In genomic region chr10:30392564-30392990, GRCh38 we compare ENCODE assay signal across 8 cellular contexts. TPM values are rescaled to one million over a fixed set of nuclear protein-coding genes. Genes with fewer than 3 reads are reported as not detected.
DNase-seq lines count a peak whose midpoint lies in the region; ATAC-seq, FAIRE-seq and TF ChIP-seq lines count a peak whose summit lies in the region.

No MANE protein-coding gene starts in this region.

- H3K9ac ChIP-seq in K562 (ENCODE audit: insufficient read depth in 1 of 2, low read depth in 2 of 2, low read length in 2 of 2): peak overlapping the region in 1 of 2 experiments; percentile 84; a peak in 2 of 4 replicates
- H3K9ac ChIP-seq in smooth muscle cell (ENCODE audit: low read depth): no peak overlapping the region

- in situ Hi-C loops in K562 (cut with MboI): loop anchor here (5.0 to 10.0 kb wide), 2 partner anchors 142 to 190 kb away; no protein-coding TSS in a partner anchor

- peak; percentile 34 for DNase-seq in NCI-H1105 (lab: John Stamatoyannopoulos, UW)
- peak; percentile 71 for DNase-seq in UCSD-AML1 (lab: John Stamatoyannopoulos, UW; ENCODE audit: unreplicated experiment)
- peak; percentile 82 to 88 (median 88) for DNase-seq in K562 (ENCODE audit: extremely low read depth in 1 of 4, low spot score in 3 of 4)
- DNase-seq in iPS-NIHi11 (ENCODE audit: low spot score): peak; percentile 94
- DNase-seq in smooth muscle cell (lab: John Stamatoyannopoulos, UW; ENCODE audit: unreplicated experiment): peak; percentile 23
- no peak for DNase-seq in cortex of kidney (lab: John Stamatoyannopoulos, UW)

- no peak for TF ChIP-seq POLR2A in K562 (conservative IDR thresholded peaks at IDR 0.05)

- intact Hi-C loops in K562 (cut with micrococcal nuclease): loop anchor here (1.0 kb wide), 2 partner anchors 142 to 199 kb away; no protein-coding TSS in a partner anchor

- H3K9me1 ChIP-seq in K562 (ENCODE audit: control insufficient read depth, insufficient read depth, low read length): no peaks in the 10 kb centered on the region

- no peaks in the 10 kb centered on the region for H3K79me2 ChIP-seq in K562 (ENCODE audit: control insufficient read depth, insufficient read depth, low read length)
- H3K79me2 ChIP-seq in smooth muscle cell (ENCODE audit: low read depth): no peaks in the 10 kb centered on the region

- no peaks in the 10 kb centered on the region for H4K20me1 ChIP-seq in K562 (replicated peaks; ENCODE audit: control insufficient read depth, insufficient read depth, low read length)
- H4K20me1 ChIP-seq in smooth muscle cell (ENCODE audit: low read depth): no peaks in the 10 kb centered on the region

- peaks cover 12 to 16% of the 10 kb centered on the region in 2 experiments for H3K4me1 ChIP-seq in K562 (replicated peaks in 1 of 2; ENCODE audit: control insufficient read depth in 2 of 2, insufficient read depth in 2 of 2, low read length in 2 of 2)
- no peaks in the 10 kb centered on the region for H3K4me1 ChIP-seq in smooth muscle cell (ENCODE audit: low read depth)

- H3K36me3 ChIP-seq in K562 (ENCODE audit: control insufficient read depth, insufficient read depth, low read length) (no peaks in the 10 kb centered on the region), smooth muscle cell (ENCODE audit: low read depth) (no peaks in the 10 kb centered on the region)

- peak overlapping the region; percentile 74 for H2AFZ ChIP-seq in K562 (ENCODE audit: low read depth, low read length)
- H2AFZ ChIP-seq in smooth muscle cell (ENCODE audit: low read depth): no peak overlapping the region

- H3F3A ChIP-seq in smooth muscle cell (ENCODE audit: low read depth): no peaks in the 10 kb centered on the region

- peak; percentile 99 for TF ChIP-seq CTCF in GM12872 (IDR thresholded peaks at IDR 0.05; ENCODE audit: insufficient read depth, low read depth, low read length)
- peak; percentile 78 to 90 (median 88) for TF ChIP-seq CTCF in K562 (IDR thresholded peaks at IDR 0.05 in 2 of 3, conservative IDR thresholded peaks at IDR 0.05 in 1 of 3; ENCODE audit: insufficient read depth in 2 of 3, low read depth in 1 of 3, low read length in 3 of 3)
- TF ChIP-seq CTCF in smooth muscle cell (IDR thresholded peaks at IDR 0.05; ENCODE audit: borderline replicate concordance, insufficient read depth, poor library complexity, severe bottlenecking): peak; percentile 93

- TF ChIP-seq RAD21 in K562 (CRISPR knock-in tag; conservative IDR thresholded peaks at IDR 0.05 in 1 of 2, IDR thresholded peaks at IDR 0.05 in 1 of 2): peak; percentile 91 to 95

- POLR2A ChIA-PET in K562 (lab: Yijun Ruan, JAX): interaction anchor here (1.1 kb wide), 1 partner anchor 194 kb away, joined by 3 read pairs; no protein-coding TSS in a partner anchor

- BruUV-seq in K562 (replicated peaks; lab: Mats Ljungman, UMichigan): no TSS peak

- CTCF ChIA-PET in K562 (lab: Yijun Ruan, JAX; ENCODE audit: low intra/inter-chr PET ratio): interaction anchor here (0.7 to 4.1 kb wide), 4 partner anchors 23 to 247 kb away, joined by 3 to 32 read pairs (median 9); no protein-coding TSS in a partner anchor

- no peaks in the 10 kb centered on the region for H3K27me3 ChIP-seq in K562 (ENCODE audit: control insufficient read depth in 2 of 2, insufficient read depth in 2 of 2, low read length in 2 of 2)
- H3K27me3 ChIP-seq in smooth muscle cell (ENCODE audit: low read depth): no peaks in the 10 kb centered on the region

- FAIRE-seq in K562 (lab: Jason Lieb, UNC): peak; percentile 73

- H3K27ac ChIP-seq in K562 (ENCODE audit: extremely low read depth, low read depth, low read length): no peak overlapping the region
- no peak overlapping the region for H3K27ac ChIP-seq in smooth muscle cell (ENCODE audit: low read depth)

- H3K4me3 ChIP-seq in K562 (no peak overlapping the region), smooth muscle cell (no peak overlapping the region)

- H3K4me2 ChIP-seq in K562 (ENCODE audit: insufficient read depth, low read length) (peak overlapping the region; percentile 80), smooth muscle cell (peak overlapping the region; percentile 22)

- no peaks in the 10 kb centered on the region for H3K9me3 ChIP-seq in K562 (replicated peaks; ENCODE audit: control insufficient read depth, insufficient read depth, low read depth, low read length)
- no peaks in the 10 kb centered on the region for H3K9me3 ChIP-seq in smooth muscle cell (replicated peaks; ENCODE audit: low read depth)

- ATAC-seq in HG02571 (IDR thresholded peaks at IDR 0.05; ENCODE audit: unreplicated experiment) (peak; percentile 91), K562 (peak; percentile 99)

- no peak for TF ChIP-seq EP300 in K562 (IDR thresholded peaks at IDR 0.05; ENCODE audit: low read length)

- 8% methylated on average over 17 of the region's 17 CpGs for WGBS in K562 (ENCODE audit: insufficient coverage, low coverage, missing lambda C conversion rate)
- WGBS in smooth muscle cell (ENCODE audit: low lambda C conversion rate): 27% methylated on average over 17 of the region's 17 CpGs

TF ChIP-seq in K562, 482 proteins besides CTCF, POLR2A, EP300 and RAD21 (continues in another document):
- TF ChIP-seq NFXL1 (CRISPR knock-in tag; IDR thresholded peaks at IDR 0.05) (no peak), CREM (IDR thresholded peaks at IDR 0.05; ENCODE audit: low read depth) (no peak), ZNF146 (CRISPR knock-in tag; IDR thresholded peaks at IDR 0.05; ENCODE audit: unreplicated experiment) (no peak), FOXJ3 (CRISPR knock-in tag; IDR thresholded peaks at IDR 0.05) (no peak), ETV1 (tag; conservative IDR thresholded peaks at IDR 0.05; ENCODE audit: low read depth) (0 out of 2 replicates have a peak, but pooled peaks have one; percentile 20), NR4A1 (CRISPR knock-in tag; IDR thresholded peaks at IDR 0.05) (no peak), NR4A1 (tag; IDR thresholded peaks at IDR 0.05) (no peak), ZNF384 (IDR thresholded peaks at IDR 0.05; ENCODE audit: low read depth, low read length) (no peak), GATAD2A (IDR thresholded peaks at IDR 0.05) (no peak), ZNF76 (CRISPR knock-in tag; IDR thresholded peaks at IDR 0.05; ENCODE audit: borderline replicate concordance) (no peak), SMARCA5 (IDR thresholded peaks at IDR 0.05) (no peak), ESRRA (IDR thresholded peaks at IDR 0.05; ENCODE audit: borderline replicate concordance, low read depth) (no peak), SPI1 (IDR thresholded peaks at IDR 0.05; ENCODE audit: borderline replicate concordance, low read depth, low read length) (0 out of 2 replicates have a peak, but pooled peaks have one; percentile 2)

RNA-seq across cellular contexts. Expression of gene MAP3K8, which starts 41.4 kb away (rescaled TPM):
- total RNA-seq in K562 (2011; cell fraction: chromatin; rRNA removed; ENCODE audit: low replicate concordance): 21.7 and 52.3 TPM in 2 replicates
- total RNA-seq in K562 (2011; cell fraction: nucleolus; rRNA removed): 13.8 and 18.8 TPM in 2 replicates
- total RNA-seq in K562 (2011; cell fraction: nucleoplasm; rRNA removed): 19.1 and 23.8 TPM in 2 replicates
- total RNA-seq in K562 (2014; rRNA removed): 6.9 and 10.0 TPM in 2 replicates
- 13.5 and 13.6 TPM in 2 replicates for total RNA-seq in K562 (2014; rRNA removed; fragmentation: Illumina TruSeq; extraction: Trizol)
- 8.4 and 9.8 TPM in 2 replicates for total RNA-seq in K562 (2015; rRNA removed; fragmentation: Illumina TruSeq; extraction: Trizol)
- total RNA-seq in K562 (2021): 14.1 and 15.7 TPM in 2 replicates
- polyA plus RNA-seq in K562 (2011; rRNA removed): 23.6 and 26.3 TPM in 2 replicates
- polyA plus RNA-seq in K562 (2011; cell fraction: cytosol; rRNA removed): 6.3 and 13.7 TPM in 2 replicates
- polyA plus RNA-seq in K562 (2011; cell fraction: nucleus; rRNA removed): 15.7 and 29.1 TPM in 2 replicates
- 11.4 and 15.1 TPM in 2 replicates for polyA plus RNA-seq in K562 (2012)
- 11.5 and 12.0 TPM in 2 replicates for polyA plus RNA-seq in K562 (2014; fragmentation: Illumina TruSeq; extraction: Trizol)
- 10 to 100 TPM; 14.0 to 16.4 TPM for polyA plus RNA-seq in K562 (2014; fragmentation: Nextera tagmentation; extraction: Ambion mirVana)
- polyA plus RNA-seq in K562 (2014; rRNA removed): 12.9 and 14.7 TPM in 2 replicates
- 14.3 and 25.8 TPM in 2 replicates for polyA minus RNA-seq in K562 (2011; rRNA and poly(A)+ RNA removed)
- polyA minus RNA-seq in K562 (2011; cell fraction: cytosol; rRNA and poly(A)+ RNA removed): 2.7 and 7.8 TPM in 2 replicates
- 7.5 and 22.9 TPM in 2 replicates for polyA minus RNA-seq in K562 (2011; cell fraction: nucleus; rRNA and poly(A)+ RNA removed)
- total RNA-seq in smooth muscle cell: 10.4 and 23.5 TPM in 2 replicates
- 18.5 and 19.3 TPM in 2 replicates for polyA plus RNA-seq in smooth muscle cell

RNA-seq across cellular contexts. Expression of gene MTPAP, which starts 43.5 kb away (rescaled TPM):
- total RNA-seq in K562 (2011; cell fraction: chromatin; rRNA removed; ENCODE audit: low replicate concordance): 36.5 and 101 TPM in 2 replicates
- 15.0 and 17.2 TPM in 2 replicates for total RNA-seq in K562 (2011; cell fraction: nucleolus; rRNA removed)
- total RNA-seq in K562 (2011; cell fraction: nucleoplasm; rRNA removed): 32.3 and 33.9 TPM in 2 replicates
- total RNA-seq in K562 (2014; rRNA removed) (11.8 and 12.0 TPM in 2 replicates), K562 (2014; rRNA removed; fragmentation: Illumina TruSeq; extraction: Trizol) (31.6 and 36.4 TPM in 2 replicates), K562 (2015; rRNA removed; fragmentation: Illumina TruSeq; extraction: Trizol) (20.6 and 22.6 TPM in 2 replicates), K562 (2021) (36.9 and 37.8 TPM in 2 replicates), smooth muscle cell (14.9 and 20.3 TPM in 2 replicates)
- polyA plus RNA-seq in K562 (2011; rRNA removed) (20.0 and 21.8 TPM in 2 replicates), K562 (2014; fragmentation: Illumina TruSeq; extraction: Trizol) (26.9 and 28.9 TPM in 2 replicates), K562 (2014; fragmentation: Nextera tagmentation; extraction: Ambion mirVana) (10 to 100 TPM; 48.0 to 67.6 TPM), K562 (2014; rRNA removed) (15.1 and 16.2 TPM in 2 replicates), smooth muscle cell (8.4 and 9.4 TPM in 2 replicates)
- polyA plus RNA-seq in K562 (2011; cell fraction: cytosol; rRNA removed): 4.1 and 7.3 TPM in 2 replicates
- polyA plus RNA-seq in K562 (2011; cell fraction: nucleus; rRNA removed): 10.9 and 17.6 TPM in 2 replicates
- polyA plus RNA-seq in K562 (2012): 12.8 and 16.3 TPM in 2 replicates
- polyA minus RNA-seq in K562 (2011; rRNA and poly(A)+ RNA removed): 19.8 and 28.5 TPM in 2 replicates
- polyA minus RNA-seq in K562 (2011; cell fraction: cytosol; rRNA and poly(A)+ RNA removed): 6.2 and 11.0 TPM in 2 replicates
- 5.7 and 19.2 TPM in 2 replicates for polyA minus RNA-seq in K562 (2011; cell fraction: nucleus; rRNA and poly(A)+ RNA removed)
